Comparison of ENCODE assay signal across 19 cellular contexts in the genomic region with DNA sequence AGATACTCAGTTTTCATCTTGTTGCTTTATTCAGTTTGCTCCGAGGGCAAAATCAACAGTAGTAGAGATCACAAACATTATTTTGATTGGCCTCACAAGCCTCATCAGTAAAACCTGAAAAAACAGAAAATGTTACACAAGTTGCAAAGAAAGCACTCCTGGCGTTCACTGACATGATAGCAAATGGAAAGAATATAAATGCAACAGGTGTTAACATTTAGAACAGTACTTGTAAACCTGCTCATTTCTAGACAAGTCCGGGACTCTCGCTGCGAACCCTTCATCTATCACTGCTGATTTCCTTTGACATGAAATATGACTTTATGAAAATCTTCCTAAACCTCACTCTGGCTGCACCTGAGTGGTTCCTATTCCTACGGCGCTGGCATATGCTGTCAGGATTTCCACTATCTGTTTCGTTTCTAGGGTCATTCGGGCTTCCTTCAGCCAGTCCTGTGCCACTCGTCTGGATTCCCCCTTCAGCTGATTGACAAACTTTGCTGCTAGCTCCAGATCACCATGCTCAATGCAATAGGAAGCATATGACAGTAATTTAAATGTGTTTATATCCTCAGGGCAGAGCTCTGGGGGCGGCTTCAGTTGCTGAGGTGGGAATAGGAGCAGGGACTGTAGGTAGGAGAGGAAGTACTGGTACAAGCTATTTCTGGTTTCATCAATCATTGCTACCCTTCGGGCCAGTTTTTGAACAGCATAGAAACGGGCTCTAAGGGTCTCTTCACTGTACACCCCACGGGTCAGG. TPM values are rescaled to one million over a fixed set of nuclear protein-coding genes. Genes with fewer than 3 reads are reported as not detected.
DNase-seq lines count a peak whose midpoint lies in the region; TF ChIP-seq lines count a peak whose summit lies in the region.
"Had no signal": no experiment of that assay in that cellular context is flagged by ENCODE, and none has a peak within 500 bp of the region (broad histone marks: within the 10 kb centered on the region; RNA-seq: fewer than 3 reads in every experiment).

No MANE protein-coding gene starts in this region.

- no peaks in the 10 kb centered on the region for H3K79me2 ChIP-seq in OCI-LY7 (ENCODE audit: insufficient read depth, low read depth, low read length)

- H3K27ac Mint-ChIP-seq in activated naive CD4-positive, alpha-beta T cell treated with anti-CD3 and anti-CD28 coated beads, Interleukin-2, amount 50 U/mL, for 24 hours: peak overlapping the region; percentile 17
- H3K27ac Mint-ChIP-seq in dendritic cell treated with granulocyte-macrophage colony-stimulating factor and Interleukin-4, amounts not matched to agents 40 ng/mL and 50 ng/mL, for 4 days: peak overlapping the region; percentile 74
- H3K27ac Mint-ChIP-seq: activated CD4-positive, alpha-beta T cell treated with anti-CD3 and anti-CD28 coated beads, Interleukin-2, amount 10 ng/mL, durations not matched to agents 7 days and 5 days; activated naive CD4-positive, alpha-beta T cell treated with anti-CD3 and anti-CD28 coated beads, Interleukin-2, amount 10 ng/mL, durations not matched to agents 7 days and 5 days had no signal

- no peak overlapping the region for H3K27ac ChIP-seq in OCI-LY7 (ENCODE audit: low read depth, low read length, poor library complexity, severe bottlenecking)
- H3K27ac ChIP-seq: thyroid gland had no signal

- no peak overlapping the region for H3K4me3 ChIP-seq in OCI-LY7 (ENCODE audit: low read depth, low read length, poor library complexity, severe bottlenecking)
- H3K4me3 ChIP-seq: MG63, thyroid gland had no signal

- BruUV-seq in OCI-LY7 (replicated peaks; lab: Mats Ljungman, UMichigan): TSS peak; percentile 75

- 0 out of 2 replicates have a peak, but pooled peaks cover 4% of the 10 kb centered on the region for H4K20me1 ChIP-seq in OCI-LY7 (ENCODE audit: insufficient read depth, low read length)

- CTCF ChIA-PET in OCI-LY7 (lab: Charles Lee; ENCODE audit: unreplicated experiment): no interaction called here

- no peak for TF ChIP-seq CTCF in OCI-LY7 (conservative IDR thresholded peaks at IDR 0.05; ENCODE audit: low read length)

- intact Hi-C loops in OCI-LY7 (cut with micrococcal nuclease; ENCODE audit: unreplicated experiment): no loop called here
- intact Hi-C loops in dendritic cell treated with granulocyte-macrophage colony-stimulating factor and Interleukin-4, amounts not matched to agents 40 ng/mL and 50 ng/mL, for 4 days (cut with micrococcal nuclease): no loop called here

- H3K9me3 ChIP-seq in OCI-LY7 (ENCODE audit: low read length): no peaks in the 10 kb centered on the region
- H3K9me3 ChIP-seq: MG63, thyroid gland had no signal

- H3K9me3 Mint-ChIP-seq in activated naive CD4-positive, alpha-beta T cell treated with anti-CD3 and anti-CD28 coated beads, Interleukin-2, amount 50 U/mL, for 24 hours: no peaks in the 10 kb centered on the region
- no peaks in the 10 kb centered on the region for H3K9me3 Mint-ChIP-seq in dendritic cell treated with granulocyte-macrophage colony-stimulating factor and Interleukin-4, amounts not matched to agents 40 ng/mL and 50 ng/mL, for 4 days
- H3K9me3 Mint-ChIP-seq: activated CD4-positive, alpha-beta T cell treated with anti-CD3 and anti-CD28 coated beads, Interleukin-2, amount 10 ng/mL, durations not matched to agents 7 days and 5 days; activated naive CD4-positive, alpha-beta T cell treated with anti-CD3 and anti-CD28 coated beads, Interleukin-2, amount 10 ng/mL, durations not matched to agents 7 days and 5 days; CD8-positive, alpha-beta memory T cell; naive thymus-derived CD8-positive, alpha-beta T cell had no signal

- H3K4me3 Mint-ChIP-seq in activated naive CD4-positive, alpha-beta T cell treated with anti-CD3 and anti-CD28 coated beads, Interleukin-2, amount 50 U/mL, for 24 hours: no peak overlapping the region
- no peak overlapping the region for H3K4me3 Mint-ChIP-seq in dendritic cell treated with granulocyte-macrophage colony-stimulating factor and Interleukin-4, amounts not matched to agents 40 ng/mL and 50 ng/mL, for 4 days
- H3K4me3 Mint-ChIP-seq: activated CD4-positive, alpha-beta T cell treated with anti-CD3 and anti-CD28 coated beads, Interleukin-2, amount 10 ng/mL, durations not matched to agents 7 days and 5 days; activated naive CD4-positive, alpha-beta T cell treated with anti-CD3 and anti-CD28 coated beads, Interleukin-2, amount 10 ng/mL, durations not matched to agents 7 days and 5 days; CD8-positive, alpha-beta memory T cell; naive thymus-derived CD8-positive, alpha-beta T cell had no signal

- H3K4me2 ChIP-seq in OCI-LY7 (ENCODE audit: low read length): no peak overlapping the region

- no peaks in the 10 kb centered on the region for H3K27me3 Mint-ChIP-seq in activated naive CD4-positive, alpha-beta T cell treated with anti-CD3 and anti-CD28 coated beads, Interleukin-2, amount 50 U/mL, for 24 hours
- no peaks in the 10 kb centered on the region for H3K27me3 Mint-ChIP-seq in dendritic cell treated with granulocyte-macrophage colony-stimulating factor and Interleukin-4, amounts not matched to agents 40 ng/mL and 50 ng/mL, for 4 days
- H3K27me3 Mint-ChIP-seq: activated CD4-positive, alpha-beta T cell treated with anti-CD3 and anti-CD28 coated beads, Interleukin-2, amount 10 ng/mL, durations not matched to agents 7 days and 5 days; activated naive CD4-positive, alpha-beta T cell treated with anti-CD3 and anti-CD28 coated beads, Interleukin-2, amount 10 ng/mL, durations not matched to agents 7 days and 5 days; CD8-positive, alpha-beta memory T cell; naive thymus-derived CD8-positive, alpha-beta T cell had no signal

- POLR2A ChIA-PET in OCI-LY7 (lab: Charles Lee): interaction anchor here (0.7 to 1.5 kb wide), 3 partner anchors 9 to 425 kb away, joined by 3 to 4 read pairs (median 3); no protein-coding TSS in a partner anchor

- no peaks in the 10 kb centered on the region for H3K4me1 ChIP-seq in OCI-LY7 (ENCODE audit: insufficient read depth, low read length, poor library complexity, severe bottlenecking)
- H3K4me1 ChIP-seq: thyroid gland had no signal

- no peaks in the 10 kb centered on the region for H3K9me2 ChIP-seq in OCI-LY7 (ENCODE audit: insufficient read depth, low read length)

- no peak for DNase-seq in activated naive CD4-positive, alpha-beta T cell treated with anti-CD3 and anti-CD28 coated beads, Interleukin-2, amount 50 U/mL, for 16 hours
- DNase-seq in OCI-LY7 (ENCODE audit: low spot score): no peak
- peak; percentile 52 for DNase-seq in putamen (ENCODE audit: low spot score)
- DNase-seq in cerebellar cortex (ENCODE audit: low spot score): no peak
- DNase-seq in D341Med (ENCODE audit: low spot score): no peak
- no peak for DNase-seq in occipital lobe (lab: John Stamatoyannopoulos, UW)
- DNase-seq: activated CD4-positive, alpha-beta T cell treated with anti-CD3 and anti-CD28 coated beads, Interleukin-2, amount 10 ng/mL, durations not matched to agents 7 days and 5 days; activated naive CD4-positive, alpha-beta T cell treated with anti-CD3 and anti-CD28 coated beads, Interleukin-2, amount 10 ng/mL, durations not matched to agents 7 days and 5 days; CD8-positive, alpha-beta memory T cell; mesendoderm; MG63; naive thymus-derived CD8-positive, alpha-beta T cell; NCI-H1436; NCI-H510A treated with DMSO at 0.1 percent for 48 hours; stimulated activated naive CD4-positive, alpha-beta T cell treated with Interleukin-2 at 50 U/mL for 16 hours; SW 1271; thyroid gland had no signal

- H3K36me3 Mint-ChIP-seq in activated naive CD4-positive, alpha-beta T cell treated with anti-CD3 and anti-CD28 coated beads, Interleukin-2, amount 50 U/mL, for 24 hours: peaks cover 11% of the 10 kb centered on the region
- peaks cover 93% of the 10 kb centered on the region for H3K36me3 Mint-ChIP-seq in dendritic cell treated with granulocyte-macrophage colony-stimulating factor and Interleukin-4, amounts not matched to agents 40 ng/mL and 50 ng/mL, for 4 days (ENCODE audit: low read depth)

- H3K4me1 Mint-ChIP-seq in activated naive CD4-positive, alpha-beta T cell treated with anti-CD3 and anti-CD28 coated beads, Interleukin-2, amount 50 U/mL, for 24 hours: peaks cover 6% of the 10 kb centered on the region
- H3K4me1 Mint-ChIP-seq in dendritic cell treated with granulocyte-macrophage colony-stimulating factor and Interleukin-4, amounts not matched to agents 40 ng/mL and 50 ng/mL, for 4 days (ENCODE audit: low read depth): peaks cover 26% of the 10 kb centered on the region
- H3K4me1 Mint-ChIP-seq: activated naive CD4-positive, alpha-beta T cell treated with anti-CD3 and anti-CD28 coated beads, Interleukin-2, amount 10 ng/mL, durations not matched to agents 7 days and 5 days had no signal

- H2AFZ ChIP-seq in OCI-LY7 (ENCODE audit: low read length): no peak overlapping the region

- H3K36me3 ChIP-seq in OCI-LY7 (ENCODE audit: insufficient read depth, low read length): peaks cover 99% of the 10 kb centered on the region

RNA-seq across cellular contexts. Expression of a gene that starts 38.1 kb away (rescaled TPM):
- total RNA-seq in OCI-LY7 (2014; rRNA removed; shearing (Covaris generic)): 152 and 164 TPM in 2 replicates
- total RNA-seq in OCI-LY7 (2022) (215 and 227 TPM in 2 replicates), occipital lobe (114 TPM)

RNA-seq across cellular contexts. Expression of a gene that starts 38.4 kb away (rescaled TPM):
- total RNA-seq in OCI-LY7 (2014; rRNA removed; shearing (Covaris generic)): 17.5 and 24.0 TPM in 2 replicates
- total RNA-seq in OCI-LY7 (2022) (42.3 and 53.3 TPM in 2 replicates), occipital lobe (9.5 TPM)

RNA-seq across cellular contexts. Expression of a gene that starts 51.2 kb away (rescaled TPM):
- 77.3 and 82.1 TPM in 2 replicates for total RNA-seq in OCI-LY7 (2014; rRNA removed; shearing (Covaris generic))
- total RNA-seq in OCI-LY7 (2022) (121 and 128 TPM in 2 replicates), occipital lobe (42.3 TPM)

RNA-seq across cellular contexts. Expression of a gene that starts 55.2 kb away (rescaled TPM):
- 26.8 and 26.9 TPM in 2 replicates for total RNA-seq in OCI-LY7 (2014; rRNA removed; shearing (Covaris generic))
- total RNA-seq in OCI-LY7 (2022) (48.7 and 56.8 TPM in 2 replicates), occipital lobe (54.1 TPM)
